In the genomic region with DNA sequence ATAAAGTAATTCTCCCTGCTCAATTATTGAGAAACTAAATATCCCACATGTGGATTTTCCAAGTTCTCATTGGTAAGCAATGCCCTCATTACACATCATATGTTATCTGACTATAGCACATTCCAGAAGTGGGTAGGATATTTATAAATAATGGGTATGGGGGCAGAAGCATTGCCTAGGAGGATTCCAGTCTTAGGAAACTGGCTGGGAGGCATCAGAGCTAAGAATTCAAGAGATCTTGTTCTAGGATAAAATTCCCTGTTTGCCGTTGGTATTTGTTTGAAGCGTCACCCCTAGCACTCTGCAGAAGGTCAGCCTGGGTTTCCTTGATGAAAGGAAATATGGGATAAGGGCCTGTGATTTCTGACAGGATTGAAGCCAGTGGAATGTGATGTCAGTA, we compare ENCODE assay signal across 3 cellular contexts. TPM values are rescaled to one million over a fixed set of nuclear protein-coding genes. Genes with fewer than 3 reads are reported as not detected.
"Had no signal": no experiment of that assay in that cellular context is flagged by ENCODE, and none has a peak within 500 bp of the region (broad histone marks: within the 10 kb centered on the region; RNA-seq: fewer than 3 reads in every experiment).

No MANE protein-coding gene starts in this region.

- H3K4me3 ChIP-seq: GM12878 had no signal

- DNase-seq: GDM1, GF-D8 had no signal

RNA-seq across cellular contexts. Expression of a gene that starts 20.1 kb away (rescaled TPM):
- polyA plus RNA-seq: GM12878 had no signal
